Comparison of ENCODE assay signal across 11 cellular contexts in genomic region chr3:156474560-156475389, GRCh38.
DNase-seq lines count a peak whose midpoint lies in the region; ATAC-seq, FAIRE-seq and TF ChIP-seq lines count a peak whose summit lies in the region.
"Had no signal": no experiment of that assay in that cellular context is flagged by ENCODE, and none has a peak within 500 bp of the region (broad histone marks: within the 10 kb centered on the region; RNA-seq: fewer than 3 reads in every experiment).

No MANE protein-coding gene starts in this region.

- H3K27me3 ChIP-seq in GM12878 (replicated peaks in 1 of 2; ENCODE audit: control insufficient read depth in 2 of 2, insufficient read depth in 2 of 2, low read length in 1 of 2): peaks cover 0 to 2% of the 10 kb centered on the region in 2 experiments; a peak in 3 of 4 replicates
- H3K27me3 ChIP-seq in HepG2 (ENCODE audit: control insufficient read depth in 1 of 2, insufficient read depth in 2 of 2, low read length in 2 of 2): 0 out of 5 replicates have a peak, but pooled peaks cover 0 to 1% of the 10 kb centered on the region in 2 experiments

- WGBS in GM12878 (ENCODE audit: insufficient coverage, insufficient replicate concordance, low lambda C conversion rate, missing lambda C conversion rate): 59% methylated on average over 12 of the region's 12 CpGs
- WGBS in HepG2 (ENCODE audit: low lambda C conversion rate): 36% methylated on average over 12 of the region's 12 CpGs

- H3K4me2 ChIP-seq in GM12878 (ENCODE audit: control insufficient read depth, insufficient read depth) (no peak overlapping the region), HepG2 (ENCODE audit: low read depth, low read length) (no peak overlapping the region)

- no peaks in the 10 kb centered on the region for H4K20me1 ChIP-seq in GM12878 (ENCODE audit: control insufficient read depth, insufficient read depth)
- H4K20me1 ChIP-seq in HepG2 (ENCODE audit: insufficient read depth, low read length): no peaks in the 10 kb centered on the region

- H3K9me3 ChIP-seq in GM12878 (replicated peaks; ENCODE audit: control insufficient read depth, insufficient read depth, low read length) (no peaks in the 10 kb centered on the region), HepG2 (ENCODE audit: low read length) (no peaks in the 10 kb centered on the region)

- peak; percentile 56 for ATAC-seq in GM12878
- no peak for ATAC-seq in HepG2
- ATAC-seq in HG02623 (IDR thresholded peaks at IDR 0.05; ENCODE audit: unreplicated experiment): no peak

- CTCF ChIA-PET in Calu3 (lab: Charles Lee) (interaction anchor here (0.9 to 2.3 kb wide), 3 partner anchors 18 to 28 kb away, joined by 3 to 12 read pairs (median 6); no protein-coding TSS in a partner anchor), GM12878 (lab: Yijun Ruan, JAX) (interaction anchor here (0.9 to 5.4 kb wide), 10 partner anchors 8 to 327 kb away, joined by 3 to 75 read pairs (median 4); no protein-coding TSS in a partner anchor), HepG2 (lab: Yijun Ruan, JAX; ENCODE audit: low intra/inter-chr PET ratio, low total read pairs) (no interaction called here)

- no peak for FAIRE-seq in GM12878 (lab: Jason Lieb, UNC)
- no peak for FAIRE-seq in HepG2 (lab: Jason Lieb, UNC)
- no peak for FAIRE-seq in frontal cortex (lab: Jason Lieb, UNC)
- FAIRE-seq: GM19239, small intestine had no signal

- H3K27me3 Mint-ChIP-seq in Calu3 (ENCODE audit: unreplicated experiment) (no peaks in the 10 kb centered on the region), HFFc6 (ENCODE audit: insufficient read depth) (peaks cover 7% of the 10 kb centered on the region)

- H3K4me1 Mint-ChIP-seq in Calu3 (ENCODE audit: low read depth, unreplicated experiment): peaks cover 17% of the 10 kb centered on the region
- peaks cover 10% of the 10 kb centered on the region for H3K4me1 Mint-ChIP-seq in HFFc6 (ENCODE audit: low read depth)

- H3K4me3 ChIP-seq in GM12878: no peak overlapping the region
- no peak overlapping the region for H3K4me3 ChIP-seq in HepG2 (replicated peaks in 1 of 3; ENCODE audit: insufficient read depth in 1 of 3, low read depth in 2 of 3, low read length in 3 of 3)

- no peak overlapping the region for H3K4me3 Mint-ChIP-seq in Calu3 (ENCODE audit: low read depth, unreplicated experiment)
- no peak overlapping the region for H3K4me3 Mint-ChIP-seq in HFFc6

- TF ChIP-seq EP300 in GM12878 (IDR thresholded peaks at IDR 0.05; ENCODE audit: borderline replicate concordance in 1 of 2, control insufficient read depth in 1 of 2, low read depth in 2 of 2, low read length in 2 of 2) (no peak), HepG2 (IDR thresholded peaks at IDR 0.05; ENCODE audit: low read depth in 2 of 2, low read length in 2 of 2) (no peak), HepG2 (CRISPR knock-in tag; IDR thresholded peaks at IDR 0.05; ENCODE audit: borderline replicate concordance) (no peak)

- H3K79me2 ChIP-seq in GM12878 (ENCODE audit: control insufficient read depth, insufficient read depth, low read length) (no peaks in the 10 kb centered on the region), HepG2 (ENCODE audit: insufficient read depth, low read length) (no peaks in the 10 kb centered on the region)

- DNase-seq in Calu3: no peak
- no peak for DNase-seq in HFFc6
- DNase-seq in GM12878 (ENCODE audit: low read depth, low spot score): no peak
- DNase-seq in HepG2 (ENCODE audit: low spot score): no peak
- no peak for DNase-seq in activated naive CD4-positive, alpha-beta T cell (lab: John Stamatoyannopoulos, UW)
- DNase-seq in NCI-H1048 (lab: John Stamatoyannopoulos, UW): no peak
- DNase-seq in frontal cortex (ENCODE audit: low spot score in 2 of 2): no peak
- DNase-seq: NCI-H1092 treated with DMSO at 0.1 percent for 48 hours, small intestine had no signal

- H3K4me1 ChIP-seq in GM12878 (ENCODE audit: control insufficient read depth, insufficient read depth, low read length): no peaks in the 10 kb centered on the region
- H3K4me1 ChIP-seq in HepG2 (ENCODE audit: insufficient read depth, low read length): no peaks in the 10 kb centered on the region

- TF ChIP-seq POLR2A in GM12878 (IDR thresholded peaks at IDR 0.05; ENCODE audit: low read depth, low read length): no peak
- TF ChIP-seq POLR2A in HepG2 (IDR thresholded peaks at IDR 0.05; ENCODE audit: insufficient read depth in 1 of 2, low read depth in 2 of 2, low read length in 2 of 2): no peak

- H3K27ac Mint-ChIP-seq in Calu3 (ENCODE audit: unreplicated experiment) (no peak overlapping the region), HFFc6 (no peak overlapping the region)

- TF ChIP-seq RAD21 in GM12878 (IDR thresholded peaks at IDR 0.05; ENCODE audit: insufficient read depth, low read depth, low read length): no peak
- TF ChIP-seq RAD21 in HepG2 (CRISPR knock-in tag; IDR thresholded peaks at IDR 0.05): no peak

- in situ Hi-C loops in GM12878 (cut with MboI): no loop called here
- in situ Hi-C loops in HepG2 (cut with HindIII; ENCODE audit: extremely low pct_ligation_motif_present, low pct_unique_long_range_greater_than_20kb): no loop called here

- SMC1A ChIA-PET in GM12878 (lab: Charles Lee; ENCODE audit: uncharacterized antibody, unreplicated experiment): interaction anchor here (0.8 to 4.0 kb wide), 10 partner anchors 9 to 79 kb away, joined by 3 to 42 read pairs (median 3); no protein-coding TSS in a partner anchor

- H3K27ac ChIP-seq in GM12878 (ENCODE audit: control insufficient read depth, insufficient read depth): no peak overlapping the region
- no peak overlapping the region for H3K27ac ChIP-seq in HepG2 (ENCODE audit: extremely low read length, insufficient read depth, low read length)

- intact Hi-C loops in Calu3 (cut with micrococcal nuclease; ENCODE audit: unreplicated experiment): no loop called here
- intact Hi-C loops in GM12878 (cut with micrococcal nuclease; ENCODE audit: unreplicated experiment): no loop called here
- intact Hi-C loops in HepG2 (cut with micrococcal nuclease; ENCODE audit: unreplicated experiment): no loop called here

- RAD21 ChIA-PET in GM12878 (lab: Charles Lee; ENCODE audit: unreplicated experiment): interaction anchor here (1.4 to 1.5 kb wide), 2 partner anchors 9 to 32 kb away, joined by 3 to 4 read pairs; no protein-coding TSS in a partner anchor

- BruUV-seq in Calu3 (replicated peaks; lab: Mats Ljungman, UMichigan) (no TSS peak), GM12878 (replicated peaks; lab: Mats Ljungman, UMichigan) (no TSS peak), HepG2 (replicated peaks; lab: Mats Ljungman, UMichigan) (no TSS peak)

- peak; percentile 53 for TF ChIP-seq CTCF in Calu3 (IDR thresholded peaks at IDR 0.05; ENCODE audit: unreplicated experiment)
- TF ChIP-seq CTCF in HFFc6 (IDR thresholded peaks at IDR 0.05): peak; percentile 29
- peak; percentile 30 to 40 (median 35); a peak in 5 of 6 replicates for TF ChIP-seq CTCF in GM12878 (IDR thresholded peaks at IDR 0.05 in 2 of 3, conservative IDR thresholded peaks at IDR 0.05 in 1 of 3; ENCODE audit: control insufficient read depth in 2 of 3, extremely low read depth in 1 of 3, insufficient read depth in 1 of 3, low read depth in 3 of 3, low read length in 3 of 3)
- 0 out of 2 replicates have a peak, but pooled peaks have one; percentile 10 for TF ChIP-seq CTCF in HepG2 (CRISPR knock-in tag; IDR thresholded peaks at IDR 0.05)

- POLR2A ChIA-PET in GM12878 (lab: Charles Lee) (no interaction called here), HepG2 (lab: Yijun Ruan, JAX) (no interaction called here)

- H2AFZ ChIP-seq in GM12878 (ENCODE audit: control insufficient read depth, low read depth, low read length) (no peak overlapping the region), HepG2 (ENCODE audit: low read length) (no peak overlapping the region)

- H3K9ac ChIP-seq in GM12878 (ENCODE audit: control insufficient read depth, insufficient read depth, low read length) (no peak overlapping the region), HepG2 (ENCODE audit: insufficient read depth, low read depth, low read length) (no peak overlapping the region)

- no peaks in the 10 kb centered on the region for H3K9me3 Mint-ChIP-seq in Calu3 (ENCODE audit: low read depth, unreplicated experiment)
- no peaks in the 10 kb centered on the region for H3K9me3 Mint-ChIP-seq in HFFc6

- H3K36me3 ChIP-seq in GM12878 (ENCODE audit: control insufficient read depth in 2 of 2, insufficient read depth in 2 of 2, low read length in 1 of 2) (no peaks in the 10 kb centered on the region), HepG2 (replicated peaks in 1 of 2; ENCODE audit: control insufficient read depth in 1 of 2, insufficient read depth in 2 of 2, low read length in 2 of 2) (no peaks in the 10 kb centered on the region)

- H3K36me3 Mint-ChIP-seq in Calu3 (ENCODE audit: insufficient read depth, unreplicated experiment) (no peaks in the 10 kb centered on the region), HFFc6 (ENCODE audit: low read depth) (no peaks in the 10 kb centered on the region)

TF ChIP-seq in HepG2, 621 proteins besides CTCF, POLR2A, EP300 and RAD21:
- TF ChIP-seq MTERF4 (CRISPR knock-in tag; IDR thresholded peaks at IDR 0.05) (no peak), ZNF550 (CRISPR knock-in tag; IDR thresholded peaks at IDR 0.05; ENCODE audit: borderline replicate concordance) (no peak), ZFYVE20 (CRISPR knock-in tag; IDR thresholded peaks at IDR 0.05; ENCODE audit: borderline replicate concordance, low read depth) (no peak), SIN3A (IDR thresholded peaks at IDR 0.05; ENCODE audit: borderline replicate concordance, low read depth, low read length) (no peak)
TF ChIP-seq in HepG2: peak in this region for 0.
